ENCODE assay signal across 8 cellular contexts in the genomic region with DNA sequence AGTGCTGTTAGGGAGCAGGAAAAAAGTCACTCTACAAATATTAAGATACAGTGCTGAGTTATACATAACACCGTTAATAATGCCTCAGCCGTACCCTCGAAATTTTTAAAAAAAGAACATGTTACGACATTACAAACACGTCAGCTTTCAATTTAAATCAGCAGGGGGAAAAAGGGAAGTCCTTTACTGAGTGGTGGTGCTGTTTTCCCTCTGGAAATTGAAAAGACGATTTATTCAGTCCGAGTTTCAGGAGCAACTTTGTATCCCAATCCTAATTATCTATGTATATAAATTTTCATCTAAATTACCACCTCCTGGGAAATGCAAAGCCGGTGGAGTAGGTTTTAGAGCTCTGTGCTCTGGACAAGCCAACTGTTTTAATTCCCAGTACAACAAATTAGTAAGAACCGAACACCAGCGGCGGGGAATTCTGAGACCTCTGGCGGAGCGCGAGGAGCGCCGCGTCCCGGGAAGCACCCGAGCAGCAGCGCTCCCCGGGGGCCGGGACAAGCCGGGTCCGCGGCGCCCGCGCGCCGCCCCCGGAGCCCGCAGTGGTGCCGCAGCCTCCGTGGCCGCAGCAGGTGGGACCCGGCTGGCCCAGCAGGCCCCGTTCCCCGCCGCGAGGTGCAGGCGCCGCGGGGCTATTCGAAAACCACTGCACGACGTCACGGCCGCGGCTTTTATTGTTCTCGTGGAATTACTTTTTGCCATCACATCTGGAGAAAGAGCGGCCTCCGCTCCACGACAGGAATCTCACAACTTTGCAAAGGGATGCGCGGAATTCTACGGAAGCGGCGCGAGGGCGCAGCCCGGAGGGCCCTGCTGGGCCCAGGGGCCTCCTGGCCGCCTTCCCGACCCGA. TPM values are rescaled to one million over a fixed set of nuclear protein-coding genes. Genes with fewer than 3 reads are reported as not detected.
DNase-seq lines count a peak whose midpoint lies in the region; ATAC-seq and TF ChIP-seq lines count a peak whose summit lies in the region.

No MANE protein-coding gene starts in this region.

- peak overlapping the region; percentile 62 to 89 (median 84) for H3K4me3 Mint-ChIP-seq in naive thymus-derived CD4-positive, alpha-beta T cell

- H3K4me2 ChIP-seq in fibroblast of lung (ENCODE audit: extremely low read depth, insufficient read depth, low read length): peak overlapping the region; percentile 84

- DNase-seq in NCI-H1092 treated with DMSO at 0.1 percent for 48 hours (lab: John Stamatoyannopoulos, UW) (peak; percentile 62), NCI-H1092 (lab: John Stamatoyannopoulos, UW) (no peak), NCI-H2171 treated with DMSO at 0.1 percent for 48 hours (lab: John Stamatoyannopoulos, UW) (peak; percentile 58), fibroblast of lung (ENCODE audit: low read depth in 2 of 2) (peak; percentile 44 to 60)
- DNase-seq in activated CD8-positive, alpha-beta memory T cell treated with anti-CD3 and anti-CD28 coated beads, Interleukin-2, amount 50 U/mL, for 48 hours: peak; percentile 68
- DNase-seq in naive thymus-derived CD4-positive, alpha-beta T cell: peak in 7 of 9 donors; percentile 3 to 49 (median 8)

- CTCF ChIA-PET in naive thymus-derived CD4-positive, alpha-beta T cell (lab: Charles Lee): interaction anchor here (0.6 to 1.7 kb wide), 6 partner anchors 194 to 1022 kb away, joined by 3 to 10 read pairs (median 4); partner anchors contain the start of gene ABCC12

- H3K27ac Mint-ChIP-seq in naive thymus-derived CD4-positive, alpha-beta T cell: peak overlapping the region in 2 of 9 donors; percentile 9 to 20

- no peaks in the 10 kb centered on the region for H3K36me3 Mint-ChIP-seq in naive thymus-derived CD4-positive, alpha-beta T cell

- peak overlapping the region; percentile 49 to 73 (median 60) for H3K4me3 ChIP-seq in fibroblast of lung (replicated peaks in 1 of 4; ENCODE audit: control extremely low read depth in 1 of 4, insufficient read depth in 1 of 4, low read depth in 3 of 4, low read length in 4 of 4)
- H3K4me3 ChIP-seq in naive thymus-derived CD4-positive, alpha-beta T cell (ENCODE audit: low read length): peak overlapping the region; percentile 8
- H3K4me3 ChIP-seq in urinary bladder (ENCODE audit: low read depth, low read length): peak overlapping the region; percentile 54

- H3K36me3 ChIP-seq in fibroblast of lung (ENCODE audit: control insufficient read depth, insufficient read depth, low read length): no peaks in the 10 kb centered on the region
- H3K36me3 ChIP-seq in naive thymus-derived CD4-positive, alpha-beta T cell (ENCODE audit: control insufficient read depth in 2 of 3, insufficient read depth in 3 of 3, low read length in 3 of 3): no peaks in the 10 kb centered on the region
- H3K36me3 ChIP-seq in urinary bladder (ENCODE audit: insufficient read depth): no peaks in the 10 kb centered on the region

- no peaks in the 10 kb centered on the region for H3K4me1 ChIP-seq in fibroblast of lung (ENCODE audit: control insufficient read depth, extremely low read depth, insufficient read depth, low read length)
- peaks cover 10 to 15% of the 10 kb centered on the region in 2 donors for H3K4me1 ChIP-seq in naive thymus-derived CD4-positive, alpha-beta T cell (ENCODE audit: control insufficient read depth in 2 of 2, insufficient read depth in 2 of 2, low read length in 2 of 2)
- H3K4me1 ChIP-seq in urinary bladder (ENCODE audit: insufficient read depth): no peaks in the 10 kb centered on the region

- H3K79me2 ChIP-seq in fibroblast of lung (ENCODE audit: control insufficient read depth, insufficient read depth, low read length): peaks cover 2% of the 10 kb centered on the region

- H3K27ac ChIP-seq in fibroblast of lung (ENCODE audit: insufficient read depth, low read length) (peak overlapping the region; percentile 49), urinary bladder (ENCODE audit: low read depth) (no peak overlapping the region)
- H3K27ac ChIP-seq in naive thymus-derived CD4-positive, alpha-beta T cell (ENCODE audit: low read depth, low read length): no peak overlapping the region

- no peaks in the 10 kb centered on the region for H3K9me3 ChIP-seq in fibroblast of lung (ENCODE audit: control insufficient read depth, insufficient read depth, low read depth, low read length)
- H3K9me3 ChIP-seq in naive thymus-derived CD4-positive, alpha-beta T cell (ENCODE audit: control insufficient read depth in 2 of 3, low read length in 3 of 3): no peaks in the 10 kb centered on the region

- peak overlapping the region; percentile 72 for H2AFZ ChIP-seq in fibroblast of lung (ENCODE audit: low read length)

- peak overlapping the region; percentile 58 for H3K9ac ChIP-seq in fibroblast of lung (ENCODE audit: insufficient read depth, low read length)

- no peaks in the 10 kb centered on the region for H4K20me1 ChIP-seq in fibroblast of lung (ENCODE audit: control insufficient read depth, extremely low read depth, insufficient read depth, low read length)

- peaks cover 0 to 5% (median 0%) of the 10 kb centered on the region in 11 donors for H3K9me3 Mint-ChIP-seq in naive thymus-derived CD4-positive, alpha-beta T cell

- peak; percentile 3 for ATAC-seq in HG02623 (IDR thresholded peaks at IDR 0.05; ENCODE audit: unreplicated experiment)
- ATAC-seq in naive thymus-derived CD4-positive, alpha-beta T cell: no peak

- TF ChIP-seq CTCF in fibroblast of lung (conservative IDR thresholded peaks at IDR 0.05 in 1 of 2, IDR thresholded peaks at IDR 0.05 in 1 of 2; ENCODE audit: low read depth in 1 of 2, low read length in 2 of 2): no peak

- whole genome bisulfite sequencing in urinary bladder: 1% methylated on average over 64 of the region's 64 CpGs

- POLR2A ChIA-PET in naive thymus-derived CD4-positive, alpha-beta T cell (lab: Charles Lee): no interaction called here

- H3K27me3 ChIP-seq in fibroblast of lung (ENCODE audit: control insufficient read depth, insufficient read depth, low read length): no peaks in the 10 kb centered on the region
- peaks cover 0 to 12% of the 10 kb centered on the region in 2 donors for H3K27me3 ChIP-seq in naive thymus-derived CD4-positive, alpha-beta T cell (ENCODE audit: control insufficient read depth in 2 of 2, insufficient read depth in 2 of 2, low read length in 2 of 2)

- intact Hi-C loops in naive thymus-derived CD4-positive, alpha-beta T cell (cut with micrococcal nuclease): loop anchor here (1.0 to 10.0 kb wide), 18 partner anchors 75 to 1490 kb away; partner anchors contain the start of genes DNAJA2 (in 2 of the 2), C16orf87 (in 1 of the 2), ITFG1 (in 1 of the 2) and LONP2 (in 1 of the 2)

- H3K27me3 Mint-ChIP-seq in naive thymus-derived CD4-positive, alpha-beta T cell: peaks cover 22 to 37% (median 34%) of the 10 kb centered on the region in 5 donors

- H3K4me1 Mint-ChIP-seq in naive thymus-derived CD4-positive, alpha-beta T cell: peaks cover 12 to 25% (median 17%) of the 10 kb centered on the region in 7 donors

RNA-seq across cellular contexts. Expression of gene NETO2, which starts 1.0 kb away (rescaled TPM):
- 3.0 and 10.0 TPM in 2 replicates for total RNA-seq in fibroblast of lung
- polyA plus RNA-seq in fibroblast of lung: 13.2 and 37.7 TPM in 2 replicates
- 6.2 and 17.3 TPM in 2 replicates for polyA plus RNA-seq in fibroblast of lung (2012)
- 6.1 and 10.4 TPM in 2 replicates for polyA minus RNA-seq in fibroblast of lung (ENCODE audit: low replicate concordance)
- total RNA-seq in naive thymus-derived CD4-positive, alpha-beta T cell: 1 to 10 TPM in 2 of 5 experiments, under 1 TPM in 3; 0.27 to 8.1 (median 0.46) TPM
- polyA plus RNA-seq in naive thymus-derived CD4-positive, alpha-beta T cell: under 1 TPM in 1 of 2 donors, not detected in 1; 0.25 TPM
- total RNA-seq in urinary bladder: 17.9 TPM
- 2.2 TPM for polyA plus RNA-seq in urinary bladder

Comparison
In these comparisons a context has a peak if more than half of its experiments do, and no peak if none do; other contexts are left out.
1. H3K4me3 ChIP-seq: peak in every context shown above with its lines; median percentile 60 in fibroblast of lung; 54 in urinary bladder; 8 in naive thymus-derived CD4-positive, alpha-beta T cell.